26 cellular contexts compared by ENCODE assay signal in the genomic region with DNA sequence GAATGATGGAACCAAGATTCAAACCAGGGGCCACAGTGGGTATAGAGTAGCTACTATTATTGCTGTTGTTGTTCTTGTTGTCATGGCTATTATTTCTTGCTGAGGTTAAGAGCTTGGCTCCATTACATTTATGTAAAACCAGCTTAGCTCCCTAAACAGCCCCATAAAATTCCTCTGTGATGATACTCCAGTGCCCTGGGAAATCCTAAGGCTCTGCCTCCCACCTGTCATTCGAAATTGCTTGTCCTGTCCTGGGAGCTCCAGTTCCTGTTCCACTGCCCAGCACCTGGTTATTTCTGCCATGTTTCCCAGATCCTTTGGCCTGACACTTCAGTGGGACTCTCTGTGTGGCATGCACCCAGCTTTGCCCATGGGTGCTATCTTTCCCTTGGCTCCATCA.
"Had no signal": no experiment of that assay in that cellular context is flagged by ENCODE, and none has a peak within 500 bp of the region (broad histone marks: within the 10 kb centered on the region; RNA-seq: fewer than 3 reads in every experiment).

No MANE protein-coding gene starts in this region.

- H3K4me1 ChIP-seq: lower lobe of right lung, parathyroid adenoma, right lobe of liver, suprapubic skin, transverse colon, upper lobe of right lung, uterus had no signal

- H3K4me3 Mint-ChIP-seq: dendritic cell treated with granulocyte-macrophage colony-stimulating factor and Interleukin-4, amounts not matched to agents 40 ng/mL and 50 ng/mL, for 4 days; endodermal cell; natural killer cell treated with Interleukin-12 subunit alpha and Interleukin-12 subunit beta and Interleukin-15 and Interleukin-18, amount 100 ng/mL, for 72 hours; neural progenitor cell; stimulated activated naive CD8-positive, alpha-beta T cell treated with anti-CD3 and anti-CD28 coated beads, Interleukin-15, amount 100 ng/mL, for 72 hours had no signal

- H3K9me3 Mint-ChIP-seq: dendritic cell treated with granulocyte-macrophage colony-stimulating factor and Interleukin-4, amounts not matched to agents 40 ng/mL and 50 ng/mL, for 4 days; endodermal cell; natural killer cell treated with Interleukin-12 subunit alpha and Interleukin-12 subunit beta and Interleukin-15 and Interleukin-18, amount 100 ng/mL, for 72 hours; neural progenitor cell; stimulated activated naive CD8-positive, alpha-beta T cell treated with anti-CD3 and anti-CD28 coated beads, Interleukin-15, amount 100 ng/mL, for 72 hours had no signal

- H3K36me3 Mint-ChIP-seq: natural killer cell treated with Interleukin-12 subunit alpha and Interleukin-12 subunit beta and Interleukin-15 and Interleukin-18, amount 100 ng/mL, for 72 hours; neural progenitor cell had no signal

- H3K27ac ChIP-seq: epithelial cell of prostate, gastrocnemius medialis, lower lobe of right lung, neural progenitor cell, parathyroid adenoma, right lobe of liver, suprapubic skin, transverse colon, upper lobe of right lung, uterus had no signal

- H3K9me3 ChIP-seq: gastrocnemius medialis, lower lobe of right lung, right lobe of liver, suprapubic skin, transverse colon, upper lobe of right lung, uterus had no signal

- H3K27me3 Mint-ChIP-seq: natural killer cell treated with Interleukin-12 subunit alpha and Interleukin-12 subunit beta and Interleukin-15 and Interleukin-18, amount 100 ng/mL, for 72 hours had no signal

- DNase-seq: effector CD8-positive, alpha-beta T cell; endodermal cell; foreskin fibroblast; gastrocnemius medialis; head of caudate nucleus; left ventricle myocardium superior; lower lobe of right lung; right lobe of liver; stimulated activated CD4-positive, alpha-beta T cell treated with anti-CD3 and anti-CD28 coated beads, Interleukin-12 subunit alpha, Interleukin-12 subunit beta, amount 100 ng/mL, for 4 hours; stimulated activated CD4-positive, alpha-beta T cell treated with anti-CD3 and anti-CD28 coated beads, Interleukin-1b, Interleukin-23, amount 100 ng/mL, for 48 hours; stimulated activated CD4-positive, alpha-beta T cell treated with anti-CD3 and anti-CD28 coated beads, Interleukin-4, amount 100 ng/mL, for 1 hour; stimulated activated CD8-positive, alpha-beta memory T cell treated with anti-CD3 and anti-CD28 coated beads, Interleukin-4, amount 100 ng/mL, for 48 hours; stimulated activated naive CD4-positive, alpha-beta T cell; stimulated activated naive CD8-positive, alpha-beta T cell treated with anti-CD3 and anti-CD28 coated beads, Interleukin-15, amount 100 ng/mL, for 72 hours; transverse colon; upper lobe of right lung; uterus had no signal

- H2AFZ ChIP-seq: neural progenitor cell, parathyroid adenoma had no signal

- H3K36me3 ChIP-seq: gastrocnemius medialis, lower lobe of right lung, neural progenitor cell, right lobe of liver, suprapubic skin, transverse colon, upper lobe of right lung, uterus had no signal

- H3K4me2 ChIP-seq: neural progenitor cell, smooth muscle cell had no signal

- H3K9ac ChIP-seq: neural progenitor cell, parathyroid adenoma had no signal

- H3K27me3 ChIP-seq: gastrocnemius medialis, neural progenitor cell, right lobe of liver, suprapubic skin, transverse colon, upper lobe of right lung, uterus had no signal

- ATAC-seq: esophagus mucosa; gastrocnemius medialis; left ventricle myocardium superior; lower lobe of right lung; natural killer cell treated with Interleukin-12 subunit alpha and Interleukin-12 subunit beta and Interleukin-15 and Interleukin-18, amount 100 ng/mL, for 72 hours; right lobe of liver; stimulated activated naive CD8-positive, alpha-beta T cell treated with anti-CD3 and anti-CD28 coated beads, Interleukin-15, amount 100 ng/mL, for 72 hours; upper lobe of right lung had no signal

- H3K4me3 ChIP-seq: gastrocnemius medialis, lower lobe of right lung, neural progenitor cell, right lobe of liver, smooth muscle cell, suprapubic skin, transverse colon, upper lobe of right lung, uterus had no signal

- H3K4me1 Mint-ChIP-seq: stimulated activated naive CD8-positive, alpha-beta T cell treated with anti-CD3 and anti-CD28 coated beads, Interleukin-15, amount 100 ng/mL, for 72 hours had no signal

- H3K27ac Mint-ChIP-seq: dendritic cell treated with granulocyte-macrophage colony-stimulating factor and Interleukin-4, amounts not matched to agents 40 ng/mL and 50 ng/mL, for 4 days; endodermal cell; natural killer cell treated with Interleukin-12 subunit alpha and Interleukin-12 subunit beta and Interleukin-15 and Interleukin-18, amount 100 ng/mL, for 72 hours; neural progenitor cell; progenitor cell of endocrine pancreas; stimulated activated naive CD8-positive, alpha-beta T cell treated with anti-CD3 and anti-CD28 coated beads, Interleukin-15, amount 100 ng/mL, for 72 hours had no signal
